In genomic region chr18:32730620-32731021, GRCh38 we compare ENCODE assay signal across 9 cellular contexts. TPM values are rescaled to one million over a fixed set of nuclear protein-coding genes. Genes with fewer than 3 reads are reported as not detected.
DNase-seq lines count a peak whose midpoint lies in the region; ATAC-seq and TF ChIP-seq lines count a peak whose summit lies in the region.
"Had no signal": no experiment of that assay in that cellular context is flagged by ENCODE, and none has a peak within 500 bp of the region (broad histone marks: within the 10 kb centered on the region; RNA-seq: fewer than 3 reads in every experiment).

No MANE protein-coding gene starts in this region.

- TF ChIP-seq POLR2A in prostate gland (IDR thresholded peaks at IDR 0.05): no peak

- ATAC-seq in left ventricle myocardium superior: no peak
- peak; percentile 97 for ATAC-seq in HG02840 (IDR thresholded peaks at IDR 0.05; ENCODE audit: low FRiP score, unreplicated experiment)

- H3K36me3 ChIP-seq in left ventricle myocardium inferior (no peaks in the 10 kb centered on the region), prostate gland (no peaks in the 10 kb centered on the region)

- WGBS in prostate gland: 21% methylated on average over 8 of the region's 8 CpGs

- no peak overlapping the region for H3K27ac ChIP-seq in left ventricle myocardium inferior (replicated peaks)
- peak overlapping the region; percentile 25 to 49 for H3K27ac ChIP-seq in prostate gland
- H3K27ac ChIP-seq: epithelial cell of prostate had no signal

- H3K4me1 ChIP-seq in left ventricle myocardium inferior: no peaks in the 10 kb centered on the region
- no peaks in the 10 kb centered on the region for H3K4me1 ChIP-seq in prostate gland (replicated peaks)

- intact Hi-C loops in left ventricle myocardium inferior (cut with micrococcal nuclease): no loop called here
- intact Hi-C loops in left ventricle myocardium superior (cut with micrococcal nuclease): no loop called here
- intact Hi-C loops in prostate gland (cut with DNase I): no loop called here

- H3K4me3 ChIP-seq in left ventricle myocardium inferior (peak overlapping the region; percentile 44), choroid plexus epithelial cell (ENCODE audit: low read depth, low read length) (peak overlapping the region; percentile 52), prostate gland (peak overlapping the region; percentile 16 to 27)

- TF ChIP-seq CTCF in left ventricle myocardium inferior (IDR thresholded peaks at IDR 0.05; ENCODE audit: borderline replicate concordance): no peak
- TF ChIP-seq CTCF in choroid plexus epithelial cell (conservative IDR thresholded peaks at IDR 0.05; ENCODE audit: low read depth, low read length): no peak
- no peak for TF ChIP-seq CTCF in prostate gland (IDR thresholded peaks at IDR 0.05)

- H3K27me3 ChIP-seq in left ventricle myocardium inferior (ENCODE audit: low read depth): no peaks in the 10 kb centered on the region
- H3K27me3 ChIP-seq in prostate gland (replicated peaks; ENCODE audit: insufficient read depth): no peaks in the 10 kb centered on the region

- H3K9me3 ChIP-seq in left ventricle myocardium inferior (replicated peaks): peaks cover 15% of the 10 kb centered on the region
- no peaks in the 10 kb centered on the region for H3K9me3 ChIP-seq in prostate gland

- no peak for DNase-seq in left ventricle myocardium inferior
- no peak for DNase-seq in left ventricle myocardium superior
- DNase-seq in NCI-H2196 treated with DMSO at 0.1 percent for 48 hours (lab: John Stamatoyannopoulos, UW; ENCODE audit: unreplicated experiment): peak; percentile 52
- DNase-seq in choroid plexus epithelial cell (ENCODE audit: low read depth): peak; percentile 32
- no peak for DNase-seq in prostate gland (ENCODE audit: low spot score)
- DNase-seq in stimulated activated CD4-positive, alpha-beta T cell treated with anti-CD3 and anti-CD28 coated beads, Interleukin-2, amount 100 ng/mL, for 48 hours: no peak
- DNase-seq in stimulated activated CD4-positive, alpha-beta T cell treated with anti-CD3 and anti-CD28 coated beads, Interleukin-4, amount 100 ng/mL, for 1 hour: no peak

RNA-seq across cellular contexts. Expression of gene KLHL14, which starts 42.2 kb away (rescaled TPM):
- not detected for total RNA-seq in left ventricle myocardium inferior
- total RNA-seq in left ventricle myocardium superior: 0.07 TPM
- 1 to 10 TPM in 1 of 2 donors, under 1 TPM in 1; 0.41 to 3.0 TPM for total RNA-seq in prostate gland

Comparison
In these comparisons a context has a peak if more than half of its experiments do, and no peak if none do; other contexts are left out.
1. DNase-seq: peak in NCI-H2196 treated with DMSO at 0.1 percent for 48 hours (single experiment) and choroid plexus epithelial cell (single experiment); none in left ventricle myocardium inferior (single experiment), left ventricle myocardium superior (single experiment), prostate gland (single experiment), stimulated activated CD4-positive, alpha-beta T cell treated with anti-CD3 and anti-CD28 coated beads, Interleukin-2, amount 100 ng/mL, for 48 hours (0 of 2) and stimulated activated CD4-positive, alpha-beta T cell treated with anti-CD3 and anti-CD28 coated beads, Interleukin-4, amount 100 ng/mL, for 1 hour (single experiment).
2. Peak in every context shown above with its lines, with median percentiles within 50 percentile points of each other: H3K4me3 ChIP-seq.